In the genomic region with DNA sequence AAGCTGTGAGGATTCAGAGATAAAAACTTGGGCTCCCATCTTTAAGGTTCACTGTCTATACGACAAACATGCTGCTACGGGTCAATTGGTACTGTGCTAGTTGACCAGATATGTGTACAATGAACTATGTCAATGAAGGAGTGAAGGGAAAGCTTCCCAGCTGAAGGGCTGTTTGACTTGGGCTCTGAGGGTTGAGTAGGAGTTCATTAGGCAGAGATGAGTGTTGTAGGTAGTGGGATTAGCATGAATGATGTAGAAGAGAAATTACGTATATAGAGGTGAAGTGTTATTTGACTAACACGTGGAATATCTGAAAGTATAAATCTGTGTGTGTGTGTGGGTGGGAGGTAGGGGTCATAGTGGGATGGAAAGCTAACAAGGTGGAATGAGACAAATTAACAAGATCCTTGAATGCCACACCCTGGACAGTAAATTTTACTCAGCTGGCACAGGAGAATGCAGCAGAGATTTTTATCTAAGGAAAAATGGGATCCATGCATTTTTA, we compare ENCODE assay signal across 31 cellular contexts.
"Had no signal": no experiment of that assay in that cellular context is flagged by ENCODE, and none has a peak within 500 bp of the region (broad histone marks: within the 10 kb centered on the region; RNA-seq: fewer than 3 reads in every experiment).

No MANE protein-coding gene starts in this region.

- H3K36me3 Mint-ChIP-seq: activated CD4-positive, alpha-beta memory T cell treated with anti-CD3 and anti-CD28 coated beads for 36 hours; activated naive CD4-positive, alpha-beta T cell treated with anti-CD3 and anti-CD28 coated beads, Interleukin-2, amount 10 ng/mL, durations not matched to agents 7 days and 5 days; brain; WTC11 had no signal

- H3K4me1 Mint-ChIP-seq: activated CD4-positive, alpha-beta T cell treated with anti-CD3 and anti-CD28 coated beads for 36 hours; activated naive CD4-positive, alpha-beta T cell treated with anti-CD3 and anti-CD28 coated beads, Interleukin-2, amount 10 ng/mL, durations not matched to agents 7 days and 5 days; activated naive CD8-positive, alpha-beta T cell treated with anti-CD3 and anti-CD28 coated beads, Interleukin-2, amount 50 U/mL, for 24 hours; WTC11 had no signal

- DNase-seq: activated CD4-positive, alpha-beta memory T cell treated with anti-CD3 and anti-CD28 coated beads for 36 hours; activated CD4-positive, alpha-beta T cell treated with anti-CD3 and anti-CD28 coated beads for 36 hours; activated CD4-positive, alpha-beta T cell treated with anti-CD3 and anti-CD28 coated beads, Interleukin-2, amount 50 U/mL, for 1 hour; activated CD8-positive, alpha-beta memory T cell treated with anti-CD3 and anti-CD28 coated beads, Interleukin-2, amount 50 U/mL, for 4 hours; activated naive CD4-positive, alpha-beta T cell treated with anti-CD3 and anti-CD28 coated beads, Interleukin-2, amount 10 ng/mL, durations not matched to agents 7 days and 5 days; activated naive CD8-positive, alpha-beta T cell treated with anti-CD3 and anti-CD28 coated beads, Interleukin-2, amount 50 U/mL, for 24 hours; activated T-cell treated with anti-CD3 and anti-CD28 coated beads for 4 hours; activated T-cell treated with anti-CD3 and anti-CD28 coated beads, Interleukin-2, amount 50 U/mL, for 4 hours; anterior cingulate cortex; caudate nucleus; cerebellar nuclear complex; NCI-H1048; NCI-H1105 treated with DMSO at 0.1 percent for 48 hours; NCI-H1436; NCI-H1694 treated with DMSO at 0.1 percent for 48 hours; NCI-H2029; NCI-H345; NCI-H510A; NCI-H526; NCI-H748 treated with DMSO at 0.1 percent for 48 hours; PC-9; SIG-M5 had no signal

- H3K9me3 Mint-ChIP-seq: activated CD4-positive, alpha-beta memory T cell treated with anti-CD3 and anti-CD28 coated beads for 36 hours; activated naive CD4-positive, alpha-beta T cell treated with anti-CD3 and anti-CD28 coated beads, Interleukin-2, amount 10 ng/mL, durations not matched to agents 7 days and 5 days; activated naive CD8-positive, alpha-beta T cell treated with anti-CD3 and anti-CD28 coated beads, Interleukin-2, amount 50 U/mL, for 24 hours; activated T-cell treated with anti-CD3 and anti-CD28 coated beads, Interleukin-2, amount 50 U/mL, for 4 hours; activated T-helper 1 cell treated with anti-CD3 and anti-CD28 coated beads, Interleukin-12 subunit alpha, Interleukin-12 subunit beta, Interleukin-2, Interleukin-4 antibody, amounts not matched to agents 30 ng/mL and 10 ng/mL and 1 ng/mL, durations not matched to agents 14 hours and 24 hours and 36 hours; brain; T-helper 1 cell treated with Interleukin-12 subunit alpha and Interleukin-12 subunit beta and Interleukin-4 antibody, amounts not matched to agents 30 μg/mL and 1 μg/mL, for 36 hours; T-helper 2 cell treated with Interferon-gamma antibody and Interleukin-4, amounts not matched to agents 5 μg/mL and 100 μg/mL, for 36 hours; WTC11 had no signal

- FAIRE-seq: bronchial epithelial cell, RCC 7860 had no signal

- H3K27me3 Mint-ChIP-seq: activated CD4-positive, alpha-beta memory T cell treated with anti-CD3 and anti-CD28 coated beads for 36 hours; activated CD4-positive, alpha-beta T cell treated with anti-CD3 and anti-CD28 coated beads for 36 hours; activated naive CD8-positive, alpha-beta T cell; activated naive CD8-positive, alpha-beta T cell treated with anti-CD3 and anti-CD28 coated beads, Interleukin-2, amount 50 U/mL, for 24 hours had no signal

- H3K4me2 ChIP-seq: PC-9 had no signal

- H3K27ac Mint-ChIP-seq: activated CD4-positive, alpha-beta memory T cell treated with anti-CD3 and anti-CD28 coated beads for 36 hours; activated CD4-positive, alpha-beta T cell treated with anti-CD3 and anti-CD28 coated beads for 36 hours; activated naive CD4-positive, alpha-beta T cell treated with anti-CD3 and anti-CD28 coated beads, Interleukin-2, amount 10 ng/mL, durations not matched to agents 7 days and 5 days; activated naive CD8-positive, alpha-beta T cell; activated naive CD8-positive, alpha-beta T cell treated with anti-CD3 and anti-CD28 coated beads, Interleukin-2, amount 50 U/mL, for 24 hours; activated T-helper 1 cell treated with anti-CD3 and anti-CD28 coated beads, Interleukin-12 subunit alpha, Interleukin-12 subunit beta, Interleukin-2, Interleukin-4 antibody, amounts not matched to agents 30 ng/mL and 10 ng/mL and 1 ng/mL, durations not matched to agents 14 hours and 24 hours and 36 hours; T-helper 1 cell treated with Interleukin-12 subunit alpha and Interleukin-12 subunit beta and Interleukin-4 antibody, amounts not matched to agents 30 μg/mL and 1 μg/mL, for 36 hours; T-helper 2 cell treated with Interferon-gamma antibody and Interleukin-4, amounts not matched to agents 5 μg/mL and 100 μg/mL, for 36 hours; WTC11 had no signal

- H3K27ac ChIP-seq: PC-9, RWPE1 had no signal

- H3K4me3 Mint-ChIP-seq: activated CD4-positive, alpha-beta memory T cell treated with anti-CD3 and anti-CD28 coated beads for 36 hours; activated CD4-positive, alpha-beta T cell treated with anti-CD3 and anti-CD28 coated beads for 36 hours; activated naive CD4-positive, alpha-beta T cell treated with anti-CD3 and anti-CD28 coated beads, Interleukin-2, amount 10 ng/mL, durations not matched to agents 7 days and 5 days; activated naive CD8-positive, alpha-beta T cell; activated naive CD8-positive, alpha-beta T cell treated with anti-CD3 and anti-CD28 coated beads, Interleukin-2, amount 50 U/mL, for 24 hours; activated T-cell treated with anti-CD3 and anti-CD28 coated beads, Interleukin-2, amount 50 U/mL, for 4 hours; activated T-helper 1 cell treated with anti-CD3 and anti-CD28 coated beads, Interleukin-12 subunit alpha, Interleukin-12 subunit beta, Interleukin-2, Interleukin-4 antibody, amounts not matched to agents 30 ng/mL and 10 ng/mL and 1 ng/mL, durations not matched to agents 14 hours and 24 hours and 36 hours; brain; T-helper 1 cell treated with Interleukin-12 subunit alpha and Interleukin-12 subunit beta and Interleukin-4 antibody, amounts not matched to agents 30 μg/mL and 1 μg/mL, for 36 hours; T-helper 2 cell treated with Interferon-gamma antibody and Interleukin-4, amounts not matched to agents 5 μg/mL and 100 μg/mL, for 36 hours; WTC11 had no signal

- H2AFZ ChIP-seq: PC-9 had no signal

- H3K4me3 ChIP-seq: PC-9 had no signal
